Comparison of ENCODE assay signal across 1 cellular context in genomic region chr2:189533274-189534035, GRCh38.
TF ChIP-seq lines count a peak whose summit lies in the region.

No MANE protein-coding gene starts in this region.

TF ChIP-seq in HepG2, 621 proteins besides CTCF, POLR2A, EP300 and RAD21 (continued from another document):
- TF ChIP-seq HOMEZ (CRISPR knock-in tag; IDR thresholded peaks at IDR 0.05; ENCODE audit: low read depth): peak; percentile 95; the same call in 1 of the 2 replicates
- TF ChIP-seq ZNF543 (CRISPR knock-in tag; IDR thresholded peaks at IDR 0.05): no peak
- TF ChIP-seq, protein P1, sequence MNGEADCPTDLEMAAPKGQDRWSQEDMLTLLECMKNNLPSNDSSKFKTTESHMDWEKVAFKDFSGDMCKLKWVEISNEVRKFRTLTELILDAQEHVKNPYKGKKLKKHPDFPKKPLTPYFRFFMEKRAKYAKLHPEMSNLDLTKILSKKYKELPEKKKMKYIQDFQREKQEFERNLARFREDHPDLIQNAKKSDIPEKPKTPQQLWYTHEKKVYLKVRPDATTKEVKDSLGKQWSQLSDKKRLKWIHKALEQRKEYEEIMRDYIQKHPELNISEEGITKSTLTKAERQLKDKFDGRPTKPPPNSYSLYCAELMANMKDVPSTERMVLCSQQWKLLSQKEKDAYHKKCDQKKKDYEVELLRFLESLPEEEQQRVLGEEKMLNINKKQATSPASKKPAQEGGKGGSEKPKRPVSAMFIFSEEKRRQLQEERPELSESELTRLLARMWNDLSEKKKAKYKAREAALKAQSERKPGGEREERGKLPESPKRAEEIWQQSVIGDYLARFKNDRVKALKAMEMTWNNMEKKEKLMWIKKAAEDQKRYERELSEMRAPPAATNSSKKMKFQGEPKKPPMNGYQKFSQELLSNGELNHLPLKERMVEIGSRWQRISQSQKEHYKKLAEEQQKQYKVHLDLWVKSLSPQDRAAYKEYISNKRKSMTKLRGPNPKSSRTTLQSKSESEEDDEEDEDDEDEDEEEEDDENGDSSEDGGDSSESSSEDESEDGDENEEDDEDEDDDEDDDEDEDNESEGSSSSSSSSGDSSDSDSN (CRISPR knock-in tag; IDR thresholded peaks at IDR 0.05): no peak
- TF ChIP-seq, protein P2, sequence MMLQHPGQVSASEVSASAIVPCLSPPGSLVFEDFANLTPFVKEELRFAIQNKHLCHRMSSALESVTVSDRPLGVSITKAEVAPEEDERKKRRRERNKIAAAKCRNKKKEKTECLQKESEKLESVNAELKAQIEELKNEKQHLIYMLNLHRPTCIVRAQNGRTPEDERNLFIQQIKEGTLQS (CRISPR knock-in tag; IDR thresholded peaks at IDR 0.05): peak; percentile 68
- TF ChIP-seq ZFX (CRISPR knock-in tag; IDR thresholded peaks at IDR 0.05; ENCODE audit: low read depth): no peak
- TF ChIP-seq RXRB (CRISPR knock-in tag; IDR thresholded peaks at IDR 0.05; ENCODE audit: borderline replicate concordance): peak; percentile 65; the same call in 1 of the 2 replicates
- no peak for TF ChIP-seq ZSCAN25 (CRISPR knock-in tag; IDR thresholded peaks at IDR 0.05)
- no peak for TF ChIP-seq ARHGAP35 (CRISPR knock-in tag; IDR thresholded peaks at IDR 0.05; ENCODE audit: borderline replicate concordance)
- no peak for TF ChIP-seq ZSCAN21 (CRISPR knock-in tag; IDR thresholded peaks at IDR 0.05; ENCODE audit: borderline replicate concordance)
- no peak for TF ChIP-seq KDM6A (CRISPR knock-in tag; IDR thresholded peaks at IDR 0.05; ENCODE audit: low read depth)
- TF ChIP-seq PITX1 (CRISPR knock-in tag; IDR thresholded peaks at IDR 0.05): no peak
- TF ChIP-seq ZNF615 (CRISPR knock-in tag; IDR thresholded peaks at IDR 0.05; ENCODE audit: borderline replicate concordance): no peak
- TF ChIP-seq ZSCAN29 (CRISPR knock-in tag; conservative IDR thresholded peaks at IDR 0.05): no peak
- TF ChIP-seq CBFB (CRISPR knock-in tag; IDR thresholded peaks at IDR 0.05): no peak
- no peak for TF ChIP-seq ZNF530 (CRISPR knock-in tag; IDR thresholded peaks at IDR 0.05; ENCODE audit: low read depth)
TF ChIP-seq in HepG2: peak in this region for 51.
